ENCODE assay signal across 1 cellular context in the genomic region with DNA sequence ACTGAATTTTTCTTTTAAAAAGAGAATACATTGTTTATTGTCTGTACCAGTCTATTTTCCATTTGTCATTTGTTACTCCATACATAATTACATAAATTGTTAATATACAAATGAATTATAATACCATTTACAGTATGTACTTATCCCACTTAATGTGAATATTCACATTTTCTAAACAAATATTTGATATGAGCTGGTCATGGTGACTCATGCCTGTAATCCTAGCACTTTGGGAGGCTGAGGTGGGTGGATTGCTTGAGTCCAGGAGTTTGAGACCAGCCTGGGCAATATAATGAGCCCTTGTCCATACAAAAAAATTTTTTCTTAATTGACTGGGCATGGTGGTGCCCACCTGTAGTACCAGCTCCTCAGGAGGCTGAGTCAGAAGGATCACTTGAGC.
TF ChIP-seq lines count a peak whose summit lies in the region.

No MANE protein-coding gene starts in this region.

TF ChIP-seq in GM23338, 12 proteins besides CTCF, POLR2A, EP300 and RAD21 (continued from another document):
- TF ChIP-seq, protein P1, sequence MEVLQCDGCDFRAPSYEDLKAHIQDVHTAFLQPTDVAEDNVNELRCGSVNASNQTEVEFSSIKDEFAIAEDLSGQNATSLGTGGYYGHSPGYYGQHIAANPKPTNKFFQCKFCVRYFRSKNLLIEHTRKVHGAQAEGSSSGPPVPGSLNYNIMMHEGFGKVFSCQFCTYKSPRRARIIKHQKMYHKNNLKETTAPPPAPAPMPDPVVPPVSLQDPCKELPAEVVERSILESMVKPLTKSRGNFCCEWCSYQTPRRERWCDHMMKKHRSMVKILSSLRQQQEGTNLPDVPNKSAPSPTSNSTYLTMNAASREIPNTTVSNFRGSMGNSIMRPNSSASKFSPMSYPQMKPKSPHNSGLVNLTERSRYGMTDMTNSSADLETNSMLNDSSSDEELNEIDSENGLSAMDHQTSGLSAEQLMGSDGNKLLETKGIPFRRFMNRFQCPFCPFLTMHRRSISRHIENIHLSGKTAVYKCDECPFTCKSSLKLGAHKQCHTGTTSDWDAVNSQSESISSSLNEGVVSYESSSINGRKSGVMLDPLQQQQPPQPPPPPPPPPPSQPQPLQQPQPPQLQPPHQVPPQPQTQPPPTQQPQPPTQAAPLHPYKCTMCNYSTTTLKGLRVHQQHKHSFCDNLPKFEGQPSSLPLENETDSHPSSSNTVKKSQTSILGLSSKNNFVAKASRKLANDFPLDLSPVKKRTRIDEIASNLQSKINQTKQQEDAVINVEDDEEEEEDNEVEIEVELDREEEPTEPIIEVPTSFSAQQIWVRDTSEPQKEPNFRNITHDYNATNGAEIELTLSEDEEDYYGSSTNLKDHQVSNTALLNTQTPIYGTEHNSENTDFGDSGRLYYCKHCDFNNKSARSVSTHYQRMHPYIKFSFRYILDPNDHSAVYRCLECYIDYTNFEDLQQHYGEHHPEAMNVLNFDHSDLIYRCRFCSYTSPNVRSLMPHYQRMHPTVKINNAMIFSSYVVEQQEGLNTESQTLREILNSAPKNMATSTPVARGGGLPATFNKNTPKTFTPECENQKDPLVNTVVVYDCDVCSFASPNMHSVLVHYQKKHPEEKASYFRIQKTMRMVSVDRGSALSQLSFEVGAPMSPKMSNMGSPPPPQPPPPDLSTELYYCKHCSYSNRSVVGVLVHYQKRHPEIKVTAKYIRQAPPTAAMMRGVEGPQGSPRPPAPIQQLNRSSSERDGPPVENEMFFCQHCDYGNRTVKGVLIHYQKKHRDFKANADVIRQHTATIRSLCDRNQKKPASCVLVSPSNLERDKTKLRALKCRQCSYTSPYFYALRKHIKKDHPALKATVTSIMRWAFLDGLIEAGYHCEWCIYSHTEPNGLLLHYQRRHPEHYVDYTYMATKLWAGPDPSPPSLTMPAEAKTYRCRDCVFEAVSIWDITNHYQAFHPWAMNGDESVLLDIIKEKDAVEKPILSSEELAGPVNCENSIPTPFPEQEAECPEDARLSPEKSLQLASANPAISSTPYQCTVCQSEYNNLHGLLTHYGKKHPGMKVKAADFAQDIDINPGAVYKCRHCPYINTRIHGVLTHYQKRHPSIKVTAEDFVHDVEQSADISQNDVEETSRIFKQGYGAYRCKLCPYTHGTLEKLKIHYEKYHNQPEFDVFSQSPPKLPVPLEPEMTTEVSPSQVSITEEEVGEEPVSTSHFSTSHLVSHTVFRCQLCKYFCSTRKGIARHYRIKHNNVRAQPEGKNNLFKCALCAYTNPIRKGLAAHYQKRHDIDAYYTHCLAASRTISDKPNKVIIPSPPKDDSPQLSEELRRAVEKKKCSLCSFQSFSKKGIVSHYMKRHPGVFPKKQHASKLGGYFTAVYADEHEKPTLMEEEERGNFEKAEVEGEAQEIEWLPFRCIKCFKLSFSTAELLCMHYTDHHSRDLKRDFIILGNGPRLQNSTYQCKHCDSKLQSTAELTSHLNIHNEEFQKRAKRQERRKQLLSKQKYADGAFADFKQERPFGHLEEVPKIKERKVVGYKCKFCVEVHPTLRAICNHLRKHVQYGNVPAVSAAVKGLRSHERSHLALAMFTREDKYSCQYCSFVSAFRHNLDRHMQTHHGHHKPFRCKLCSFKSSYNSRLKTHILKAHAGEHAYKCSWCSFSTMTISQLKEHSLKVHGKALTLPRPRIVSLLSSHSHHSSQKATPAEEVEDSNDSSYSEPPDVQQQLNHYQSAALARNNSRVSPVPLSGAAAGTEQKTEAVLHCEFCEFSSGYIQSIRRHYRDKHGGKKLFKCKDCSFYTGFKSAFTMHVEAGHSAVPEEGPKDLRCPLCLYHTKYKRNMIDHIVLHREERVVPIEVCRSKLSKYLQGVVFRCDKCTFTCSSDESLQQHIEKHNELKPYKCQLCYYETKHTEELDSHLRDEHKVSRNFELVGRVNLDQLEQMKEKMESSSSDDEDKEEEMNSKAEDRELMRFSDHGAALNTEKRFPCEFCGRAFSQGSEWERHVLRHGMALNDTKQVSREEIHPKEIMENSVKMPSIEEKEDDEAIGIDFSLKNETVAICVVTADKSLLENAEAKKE (CRISPR knock-in tag; IDR thresholded peaks at IDR 0.05), result no peak
- TF ChIP-seq NANOG (IDR thresholded peaks at IDR 0.05; ENCODE audit: borderline replicate concordance) (no peak), EZH2phosphoT487 (IDR thresholded peaks at IDR 0.05; ENCODE audit: unreplicated experiment) (no peak), REST (IDR thresholded peaks at IDR 0.05; ENCODE audit: unreplicated experiment) (no peak), ZNF331 (CRISPR knock-in tag; IDR thresholded peaks at IDR 0.05; ENCODE audit: low read depth) (no peak), CREB1 (CRISPR knock-in tag; IDR thresholded peaks at IDR 0.05; ENCODE audit: low read depth) (no peak), POLR2AphosphoS5 (IDR thresholded peaks at IDR 0.05; ENCODE audit: low read depth) (no peak), JUNB (IDR thresholded peaks at IDR 0.05; ENCODE audit: unreplicated experiment) (no peak), EZH2 (IDR thresholded peaks at IDR 0.05; ENCODE audit: low read depth, unreplicated experiment) (no peak), STAT1 (IDR thresholded peaks at IDR 0.05; ENCODE audit: unreplicated experiment) (no peak), ZNF114 (CRISPR knock-in tag; IDR thresholded peaks at IDR 0.05) (no peak)
